Comparison of ENCODE assay signal across 2 cellular contexts in genomic region chr17:34617398-34617797, GRCh38.
A peak's percentile ranks its signal among the peaks of the same experiment; 100 is the strongest.
TF ChIP-seq lines count a peak whose summit lies in the region.

No MANE protein-coding gene starts in this region.

TF ChIP-seq in HEK293, 187 proteins besides CTCF, POLR2A, EP300 and RAD21:
- TF ChIP-seq, protein P1, sequence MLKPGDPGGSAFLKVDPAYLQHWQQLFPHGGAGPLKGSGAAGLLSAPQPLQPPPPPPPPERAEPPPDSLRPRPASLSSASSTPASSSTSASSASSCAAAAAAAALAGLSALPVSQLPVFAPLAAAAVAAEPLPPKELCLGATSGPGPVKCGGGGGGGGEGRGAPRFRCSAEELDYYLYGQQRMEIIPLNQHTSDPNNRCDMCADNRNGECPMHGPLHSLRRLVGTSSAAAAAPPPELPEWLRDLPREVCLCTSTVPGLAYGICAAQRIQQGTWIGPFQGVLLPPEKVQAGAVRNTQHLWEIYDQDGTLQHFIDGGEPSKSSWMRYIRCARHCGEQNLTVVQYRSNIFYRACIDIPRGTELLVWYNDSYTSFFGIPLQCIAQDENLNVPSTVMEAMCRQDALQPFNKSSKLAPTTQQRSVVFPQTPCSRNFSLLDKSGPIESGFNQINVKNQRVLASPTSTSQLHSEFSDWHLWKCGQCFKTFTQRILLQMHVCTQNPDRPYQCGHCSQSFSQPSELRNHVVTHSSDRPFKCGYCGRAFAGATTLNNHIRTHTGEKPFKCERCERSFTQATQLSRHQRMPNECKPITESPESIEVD (tag by site-specific recombination; IDR thresholded peaks at IDR 0.05): no peak
- no peak for TF ChIP-seq ZNF530 (tag by site-specific recombination; IDR thresholded peaks at IDR 0.05; ENCODE audit: low read depth)
- TF ChIP-seq ZNF501 (tag by site-specific recombination; IDR thresholded peaks at IDR 0.05): no peak
- TF ChIP-seq ZNF175 (tag by site-specific recombination; IDR thresholded peaks at IDR 0.05): no peak
- no peak for TF ChIP-seq ZNF138 (tag by site-specific recombination; IDR thresholded peaks at IDR 0.05; ENCODE audit: borderline replicate concordance)
- TF ChIP-seq ZNF24 (tag by site-specific recombination; IDR thresholded peaks at IDR 0.05): peak; percentile 80
- TF ChIP-seq KLF8 (tag by site-specific recombination; IDR thresholded peaks at IDR 0.05): no peak
- TF ChIP-seq, protein P2, sequence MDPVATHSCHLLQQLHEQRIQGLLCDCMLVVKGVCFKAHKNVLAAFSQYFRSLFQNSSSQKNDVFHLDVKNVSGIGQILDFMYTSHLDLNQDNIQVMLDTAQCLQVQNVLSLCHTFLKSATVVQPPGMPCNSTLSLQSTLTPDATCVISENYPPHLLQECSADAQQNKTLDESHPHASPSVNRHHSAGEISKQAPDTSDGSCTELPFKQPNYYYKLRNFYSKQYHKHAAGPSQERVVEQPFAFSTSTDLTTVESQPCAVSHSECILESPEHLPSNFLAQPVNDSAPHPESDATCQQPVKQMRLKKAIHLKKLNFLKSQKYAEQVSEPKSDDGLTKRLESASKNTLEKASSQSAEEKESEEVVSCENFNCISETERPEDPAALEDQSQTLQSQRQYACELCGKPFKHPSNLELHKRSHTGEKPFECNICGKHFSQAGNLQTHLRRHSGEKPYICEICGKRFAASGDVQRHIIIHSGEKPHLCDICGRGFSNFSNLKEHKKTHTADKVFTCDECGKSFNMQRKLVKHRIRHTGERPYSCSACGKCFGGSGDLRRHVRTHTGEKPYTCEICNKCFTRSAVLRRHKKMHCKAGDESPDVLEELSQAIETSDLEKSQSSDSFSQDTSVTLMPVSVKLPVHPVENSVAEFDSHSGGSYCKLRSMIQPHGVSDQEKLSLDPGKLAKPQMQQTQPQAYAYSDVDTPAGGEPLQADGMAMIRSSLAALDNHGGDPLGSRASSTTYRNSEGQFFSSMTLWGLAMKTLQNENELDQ (tag by site-specific recombination; IDR thresholded peaks at IDR 0.05; ENCODE audit: low read depth): no peak
- no peak for TF ChIP-seq ZNF354C (tag by site-specific recombination; IDR thresholded peaks at IDR 0.05; ENCODE audit: borderline replicate concordance, low read depth)
- TF ChIP-seq, protein P3, sequence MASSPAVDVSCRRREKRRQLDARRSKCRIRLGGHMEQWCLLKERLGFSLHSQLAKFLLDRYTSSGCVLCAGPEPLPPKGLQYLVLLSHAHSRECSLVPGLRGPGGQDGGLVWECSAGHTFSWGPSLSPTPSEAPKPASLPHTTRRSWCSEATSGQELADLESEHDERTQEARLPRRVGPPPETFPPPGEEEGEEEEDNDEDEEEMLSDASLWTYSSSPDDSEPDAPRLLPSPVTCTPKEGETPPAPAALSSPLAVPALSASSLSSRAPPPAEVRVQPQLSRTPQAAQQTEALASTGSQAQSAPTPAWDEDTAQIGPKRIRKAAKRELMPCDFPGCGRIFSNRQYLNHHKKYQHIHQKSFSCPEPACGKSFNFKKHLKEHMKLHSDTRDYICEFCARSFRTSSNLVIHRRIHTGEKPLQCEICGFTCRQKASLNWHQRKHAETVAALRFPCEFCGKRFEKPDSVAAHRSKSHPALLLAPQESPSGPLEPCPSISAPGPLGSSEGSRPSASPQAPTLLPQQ (tag by site-specific recombination; IDR thresholded peaks at IDR 0.05): no peak
- TF ChIP-seq ZNF585B (tag by site-specific recombination; IDR thresholded peaks at IDR 0.05): no peak
- TF ChIP-seq ZNF768 (tag by site-specific recombination; IDR thresholded peaks at IDR 0.05): peak; percentile 67; the same call in 1 of the 2 replicates
- TF ChIP-seq, protein P4, sequence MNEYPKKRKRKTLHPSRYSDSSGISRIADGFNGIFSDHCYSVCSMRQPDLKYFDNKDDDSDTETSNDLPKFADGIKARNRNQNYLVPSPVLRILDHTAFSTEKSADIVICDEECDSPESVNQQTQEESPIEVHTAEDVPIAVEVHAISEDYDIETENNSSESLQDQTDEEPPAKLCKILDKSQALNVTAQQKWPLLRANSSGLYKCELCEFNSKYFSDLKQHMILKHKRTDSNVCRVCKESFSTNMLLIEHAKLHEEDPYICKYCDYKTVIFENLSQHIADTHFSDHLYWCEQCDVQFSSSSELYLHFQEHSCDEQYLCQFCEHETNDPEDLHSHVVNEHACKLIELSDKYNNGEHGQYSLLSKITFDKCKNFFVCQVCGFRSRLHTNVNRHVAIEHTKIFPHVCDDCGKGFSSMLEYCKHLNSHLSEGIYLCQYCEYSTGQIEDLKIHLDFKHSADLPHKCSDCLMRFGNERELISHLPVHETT (tag by site-specific recombination; IDR thresholded peaks at IDR 0.05): no peak

TF ChIP-seq in GM12878, 131 proteins besides CTCF, POLR2A, EP300 and RAD21:
- TF ChIP-seq, protein P5, sequence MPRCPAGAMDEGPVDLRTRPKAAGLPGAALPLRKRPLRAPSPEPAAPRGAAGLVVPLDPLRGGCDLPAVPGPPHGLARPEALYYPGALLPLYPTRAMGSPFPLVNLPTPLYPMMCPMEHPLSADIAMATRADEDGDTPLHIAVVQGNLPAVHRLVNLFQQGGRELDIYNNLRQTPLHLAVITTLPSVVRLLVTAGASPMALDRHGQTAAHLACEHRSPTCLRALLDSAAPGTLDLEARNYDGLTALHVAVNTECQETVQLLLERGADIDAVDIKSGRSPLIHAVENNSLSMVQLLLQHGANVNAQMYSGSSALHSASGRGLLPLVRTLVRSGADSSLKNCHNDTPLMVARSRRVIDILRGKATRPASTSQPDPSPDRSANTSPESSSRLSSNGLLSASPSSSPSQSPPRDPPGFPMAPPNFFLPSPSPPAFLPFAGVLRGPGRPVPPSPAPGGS (IDR thresholded peaks at IDR 0.05; ENCODE audit: borderline replicate concordance, insufficient read depth, low read depth, low read length, poor library complexity, severe bottlenecking): no peak
- no peak for TF ChIP-seq POLR2AphosphoS2 (IDR thresholded peaks at IDR 0.05; ENCODE audit: low read depth, low read length)
- TF ChIP-seq ZNF24 (IDR thresholded peaks at IDR 0.05): peak; percentile 88
- TF ChIP-seq NFIC (IDR thresholded peaks at IDR 0.05; ENCODE audit: low read depth, low read length): no peak
